ENCODE assay signal across 20 cellular contexts in the genomic region with DNA sequence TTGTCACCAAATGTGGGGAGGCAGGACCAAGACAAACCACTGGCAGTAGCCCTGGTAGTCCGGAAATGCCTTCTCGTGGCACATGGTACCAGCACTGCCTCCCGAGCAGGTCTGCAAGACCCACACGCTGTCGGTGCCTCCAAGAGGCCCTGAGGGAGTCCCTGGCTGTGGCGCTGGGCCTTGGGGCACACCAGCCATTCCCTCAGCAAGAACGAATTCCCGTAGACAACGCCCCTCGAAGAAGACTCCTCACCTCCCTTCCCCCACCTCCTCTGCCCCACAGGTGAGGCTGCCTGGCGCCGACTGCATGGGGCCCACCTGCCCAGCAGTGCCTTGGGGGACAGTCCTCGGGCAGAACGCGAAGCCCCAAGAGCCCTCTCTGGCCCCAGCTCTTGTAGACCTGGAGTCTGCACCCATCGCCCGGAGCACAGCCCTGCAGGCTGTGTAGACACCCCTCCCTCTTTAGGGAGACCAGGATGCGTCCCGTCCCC. TPM values are rescaled to one million over a fixed set of nuclear protein-coding genes. Genes with fewer than 3 reads are reported as not detected.
DNase-seq lines count a peak whose midpoint lies in the region; ATAC-seq and TF ChIP-seq lines count a peak whose summit lies in the region.
"Had no signal": no experiment of that assay in that cellular context is flagged by ENCODE, and none has a peak within 500 bp of the region (broad histone marks: within the 10 kb centered on the region; RNA-seq: fewer than 3 reads in every experiment).

No MANE protein-coding gene starts in this region.

- H3K27me3 ChIP-seq in H9 (ENCODE audit: insufficient read depth, low read length) (no peaks in the 10 kb centered on the region), left lung (no peaks in the 10 kb centered on the region), spleen (replicated peaks in 1 of 7) (no peaks in the 10 kb centered on the region)
- H3K27me3 ChIP-seq: SJSA1 had no signal

- no peaks in the 10 kb centered on the region for H3K4me1 Mint-ChIP-seq in H9
- H3K4me1 Mint-ChIP-seq: IgD-negative memory B cell had no signal

- H3K18ac ChIP-seq in H9 (ENCODE audit: insufficient read length, low read depth, low read length) = no peak overlapping the region

- no CpG with 5 or more reads among the region's 19 CpGs for WGBS in H9 (ENCODE audit: extremely low coverage, insufficient read length, low lambda C conversion rate)
- 93 to 97% (median 95%) methylated on average over 13 to 19 of the region's 19 CpGs for WGBS in spleen, 5 donors

- peaks cover 8% of the 10 kb centered on the region for H3K27me3 Mint-ChIP-seq in H9 (ENCODE audit: low read depth)

- intact Hi-C loops in left lung (cut with DNase I) (no loop called here), spleen (cut with DNase I; ENCODE audit: low total_unique reads) (no loop called here)

- TF ChIP-seq CTCF in H9 (conservative IDR thresholded peaks at IDR 0.05) (no peak), coronary artery (IDR thresholded peaks at IDR 0.05) (no peak), left lung (IDR thresholded peaks at IDR 0.05) (no peak), spleen (IDR thresholded peaks at IDR 0.05 in 8 of 11, conservative IDR thresholded peaks at IDR 0.05 in 3 of 11) (no peak), omental fat pad (IDR thresholded peaks at IDR 0.05) (no peak)

- no peaks in the 10 kb centered on the region for H3K9me3 ChIP-seq in H9 (ENCODE audit: control insufficient read depth, low read depth, low read length)
- no peaks in the 10 kb centered on the region for H3K9me3 ChIP-seq in left lung
- peaks cover 0 to 10% (median 0%) of the 10 kb centered on the region in 8 donors for H3K9me3 ChIP-seq in spleen
- H3K9me3 ChIP-seq: SJSA1 had no signal

- H3K4me1 ChIP-seq in H9 (ENCODE audit: insufficient read depth, low read length) (no peaks in the 10 kb centered on the region), left lung (no peaks in the 10 kb centered on the region), spleen (peaks cover 0 to 7% (median 0%) of the 10 kb centered on the region in 6 donors)
- H3K4me1 ChIP-seq: SJSA1 had no signal

- no peak overlapping the region; a peak in 1 of 7 replicates for H3K27ac Mint-ChIP-seq in H9
- H3K27ac Mint-ChIP-seq: IgD-negative memory B cell had no signal

- no peak overlapping the region for H2AK5ac ChIP-seq in H9 (ENCODE audit: insufficient read length, low read length)

- H3K79me1 ChIP-seq in H9 (ENCODE audit: insufficient read depth, low read depth, low read length, poor library complexity, severe bottlenecking) = no peaks in the 10 kb centered on the region

- no peak overlapping the region for H4K8ac ChIP-seq in H9 (replicated peaks; ENCODE audit: insufficient read length, low read depth, low read length)

- H2BK15ac ChIP-seq in H9 (ENCODE audit: low read depth, low read length) = no peak overlapping the region

- H3K79me2 ChIP-seq in H9 (ENCODE audit: insufficient read depth, low read length) = no peaks in the 10 kb centered on the region

- no peak overlapping the region for H3K4me3 Mint-ChIP-seq in H9
- H3K4me3 Mint-ChIP-seq: CD14-positive monocyte had no signal

- no peak overlapping the region for H3K56ac ChIP-seq in H9 (ENCODE audit: insufficient read length, low read depth, low read length)

- H3K36me3 Mint-ChIP-seq in H9 (ENCODE audit: insufficient read depth in 1 of 3, low read depth in 3 of 3) = peaks cover 0 to 5% (median 0%) of the 10 kb centered on the region in 3 experiments; a peak in 2 of 7 replicates
- H3K36me3 Mint-ChIP-seq: CD14-positive monocyte, IgD-negative memory B cell had no signal

- ATAC-seq in left lung = no peak
- ATAC-seq in omental fat pad (ENCODE audit: low FRiP score) = no peak

- no peak overlapping the region for H3K27ac ChIP-seq in H9 (ENCODE audit: insufficient read length, low read depth, low read length)
- no peak overlapping the region for H3K27ac ChIP-seq in coronary artery
- H3K27ac ChIP-seq in left lung = no peak overlapping the region
- no peak overlapping the region for H3K27ac ChIP-seq in spleen
- H3K27ac ChIP-seq: PC-9, RWPE1, SJSA1 had no signal

- H2BK12ac ChIP-seq in H9 (ENCODE audit: insufficient read length, low read depth, low read length) = no peak overlapping the region

- H3K4ac ChIP-seq in H9 (ENCODE audit: low read depth, low read length) = no peak overlapping the region

- H3K23ac ChIP-seq in H9 (ENCODE audit: insufficient read length, low read depth, low read length) = no peak overlapping the region

- no peaks in the 10 kb centered on the region for H3K23me2 ChIP-seq in H9 (ENCODE audit: insufficient read length, low read depth, low read length, poor library complexity, severe bottlenecking)

- H2AFZ ChIP-seq in H9 (ENCODE audit: low read length) = no peak overlapping the region
- H2AFZ ChIP-seq: PC-9 had no signal

- no peak overlapping the region for H2BK20ac ChIP-seq in H9 (ENCODE audit: low read depth, low read length, poor library complexity, severe bottlenecking)

- no peak overlapping the region for H3K9ac ChIP-seq in H9 (ENCODE audit: extremely low read depth, insufficient read length, low read length)

- H2BK120ac ChIP-seq in H9 (ENCODE audit: low read depth, low read length, poor library complexity, severe bottlenecking) = no peak overlapping the region

- H4K91ac ChIP-seq in H9 (ENCODE audit: insufficient read length, low read depth, low read length) = no peak overlapping the region

- H3K36me3 ChIP-seq in left lung (peaks cover 0 to 5% of the 10 kb centered on the region in 2 donors), spleen (peaks cover 0 to 38% (median 0%) of the 10 kb centered on the region in 6 donors)
- H3K36me3 ChIP-seq: SJSA1 had no signal

- no peaks in the 10 kb centered on the region for H4K20me1 ChIP-seq in H9 (ENCODE audit: control insufficient read depth, insufficient read depth, insufficient read length)

- no peak overlapping the region for H3K4me2 ChIP-seq in H9 (ENCODE audit: insufficient read depth, insufficient read length, low read length)
- H3K4me2 ChIP-seq: PC-9 had no signal

- no peak overlapping the region for H2BK5ac ChIP-seq in H9 (ENCODE audit: insufficient read length, low read length)

- peak; percentile 26 for DNase-seq in H9
- peak; percentile 71 for DNase-seq in coronary artery (ENCODE audit: low spot score)
- DNase-seq in left lung = peak; percentile 27 to 63
- DNase-seq in spleen = peak; percentile 63
- DNase-seq in cerebellar nuclear complex (lab: John Stamatoyannopoulos, UW) = no peak
- DNase-seq in omental fat pad (ENCODE audit: low spot score) = no peak
- DNase-seq in COLO668 (lab: John Stamatoyannopoulos, UW; ENCODE audit: unreplicated experiment) = no peak
- DNase-seq: DND-41, HCEC 1CT, Karpas-422, NCI-H1048, NCI-H1436, NCI-H2029, NCI-H526, PC-9 had no signal

- no peak overlapping the region for H4K5ac ChIP-seq in H9 (ENCODE audit: insufficient read length, low read depth, low read length)

- H3K9me3 Mint-ChIP-seq in H9 = peaks cover 2 to 23% of the 10 kb centered on the region in 2 experiments; a peak in 3 of 5 replicates

- TF ChIP-seq POLR2A in spleen (IDR thresholded peaks at IDR 0.05) = no peak

- H3K4me3 ChIP-seq in coronary artery (no peak overlapping the region), left lung (no peak overlapping the region), spleen (no peak overlapping the region)
- H3K4me3 ChIP-seq: PC-9, SJSA1 had no signal

- no peak overlapping the region for H3K14ac ChIP-seq in H9 (ENCODE audit: insufficient read depth, low read length)

- no peak overlapping the region for H3T11ph ChIP-seq in H9 (ENCODE audit: low read length)

RNA-seq across cellular contexts. Expression of a gene that starts 56.0 kb away (rescaled TPM):
- total RNA-seq in H9 (2021) = 13.5 and 15.3 TPM in 2 replicates
- total RNA-seq in left lung = 10 to 100 TPM; 13.7 to 21.8 TPM
- 10 to 100 TPM; 14.5 to 52.8 (median 29.8) TPM for total RNA-seq in spleen
- polyA plus RNA-seq in spleen = 10 to 100 TPM; 15.6 to 62.3 (median 43.4) TPM
- 10 to 100 TPM in 3 of 4 donors, 1 to 10 TPM in 1; 8.3 to 18.3 (median 10.5) TPM for total RNA-seq in omental fat pad

RNA-seq across cellular contexts. Expression of a gene that starts 56.3 kb away (rescaled TPM):
- total RNA-seq in H9 (2021) (1.8 and 2.0 TPM in 2 replicates), left lung (1 to 10 TPM; 6.1 to 8.7 TPM), spleen (10 to 100 TPM in 2 of 7 donors, 1 to 10 TPM in 5; 1.9 to 15.0 (median 5.3) TPM), omental fat pad (1 to 10 TPM in 3 of 4 donors, under 1 TPM in 1; 0.84 to 3.8 (median 2.1) TPM)
- 10 to 100 TPM in 1 of 3 donors, 1 to 10 TPM in 2; 3.2 to 10.7 (median 7.8) TPM for polyA plus RNA-seq in spleen
- total RNA-seq: G401, SJSA1 had no signal

Comparison
In these comparisons a context has a peak if more than half of its experiments do, and no peak if none do; other contexts are left out.
1. DNase-seq: peak in H9 (single experiment), coronary artery (single experiment), left lung (2 of 2) and spleen (single experiment); none in cerebellar nuclear complex (0 of 2), omental fat pad (single experiment) and COLO668 (single experiment).